ENCODE assay signal across 21 cellular contexts in genomic region chr21:41746744-41747006, GRCh38. TPM values are rescaled to one million over a fixed set of nuclear protein-coding genes. Genes with fewer than 3 reads are reported as not detected.
"Had no signal": no experiment of that assay in that cellular context is flagged by ENCODE, and none has a peak within 500 bp of the region (broad histone marks: within the 10 kb centered on the region; RNA-seq: fewer than 3 reads in every experiment).

No MANE protein-coding gene starts in this region.

- H3K27ac Mint-ChIP-seq: naive thymus-derived CD4-positive, alpha-beta T cell; stimulated activated effector memory CD8-positive, alpha-beta T cell treated with anti-CD3 and anti-CD28 coated beads, Interleukin-12 subunit alpha, Interleukin-12 subunit beta, amount 100 ng/mL, for 72 hours; stimulated activated naive CD8-positive, alpha-beta T cell treated with anti-CD3 and anti-CD28 coated beads, Interleukin-15, Interleukin-2, amounts not matched to agents 100 ng/mL and 50 ng/mL, for 24 hours had no signal

- H3K4me1 ChIP-seq: heart left ventricle, testis, tibial nerve had no signal

- H3K36me3 ChIP-seq: heart left ventricle, prostate gland, tibial nerve had no signal

- H3K4me1 Mint-ChIP-seq: naive thymus-derived CD4-positive, alpha-beta T cell; stimulated activated effector memory CD8-positive, alpha-beta T cell treated with anti-CD3 and anti-CD28 coated beads, Interleukin-12 subunit alpha, Interleukin-12 subunit beta, amount 100 ng/mL, for 72 hours had no signal

- H3K9me3 Mint-ChIP-seq: naive thymus-derived CD4-positive, alpha-beta T cell; stimulated activated effector memory CD8-positive, alpha-beta T cell treated with anti-CD3 and anti-CD28 coated beads, Interleukin-12 subunit alpha, Interleukin-12 subunit beta, amount 100 ng/mL, for 72 hours; stimulated activated naive CD8-positive, alpha-beta T cell treated with anti-CD3 and anti-CD28 coated beads, Interleukin-15, Interleukin-2, amounts not matched to agents 100 ng/mL and 50 ng/mL, for 24 hours had no signal

- H3K27me3 Mint-ChIP-seq: naive thymus-derived CD4-positive, alpha-beta T cell; stimulated activated naive CD8-positive, alpha-beta T cell treated with anti-CD3 and anti-CD28 coated beads, Interleukin-15, Interleukin-2, amounts not matched to agents 100 ng/mL and 50 ng/mL, for 24 hours had no signal

- H3K27me3 ChIP-seq: pancreas, right lobe of liver, testis, tibial nerve had no signal

- H3K36me3 Mint-ChIP-seq: stimulated activated effector memory CD8-positive, alpha-beta T cell treated with anti-CD3 and anti-CD28 coated beads, Interleukin-12 subunit alpha, Interleukin-12 subunit beta, amount 100 ng/mL, for 72 hours had no signal

- ATAC-seq: esophagus mucosa; heart left ventricle; naive thymus-derived CD4-positive, alpha-beta T cell; pancreas; right lobe of liver; stimulated activated effector memory CD8-positive, alpha-beta T cell treated with anti-CD3 and anti-CD28 coated beads, Interleukin-12 subunit alpha, Interleukin-12 subunit beta, amount 100 ng/mL, for 72 hours had no signal

- DNase-seq: effector CD8-positive, alpha-beta T cell; heart left ventricle; hippocampal formation; mammary epithelial cell; naive thymus-derived CD4-positive, alpha-beta T cell; occipital lobe; stimulated activated CD4-positive, alpha-beta T cell treated with anti-CD3 and anti-CD28 coated beads, Interleukin-4, amount 100 ng/mL, for 1 hour; stimulated activated CD8-positive, alpha-beta memory T cell treated with anti-CD3 and anti-CD28 coated beads, Interleukin-4, amount 100 ng/mL, for 48 hours; testis had no signal

- H3K4me3 Mint-ChIP-seq: naive thymus-derived CD4-positive, alpha-beta T cell; stimulated activated effector memory CD8-positive, alpha-beta T cell treated with anti-CD3 and anti-CD28 coated beads, Interleukin-12 subunit alpha, Interleukin-12 subunit beta, amount 100 ng/mL, for 72 hours; stimulated activated naive CD8-positive, alpha-beta T cell treated with anti-CD3 and anti-CD28 coated beads, Interleukin-15, Interleukin-2, amounts not matched to agents 100 ng/mL and 50 ng/mL, for 24 hours had no signal

- H3K27ac ChIP-seq: coronary artery, heart left ventricle, pancreas, prostate gland, right lobe of liver, testis, tibial nerve had no signal

- H3K9me3 ChIP-seq: heart left ventricle, pancreas, prostate gland, right lobe of liver, testis, tibial nerve had no signal

- H3K4me3 ChIP-seq: coronary artery, heart left ventricle, pancreas, prostate gland, right lobe of liver, testis, tibial nerve had no signal

RNA-seq across cellular contexts. Expression of gene RIPK4, which starts 20.2 kb away (rescaled TPM):
- total RNA-seq: frontal cortex, mesenteric fat pad had no signal
- polyA plus RNA-seq: fibroblast of lung, neural cell had no signal
